ENCODE assay signal across 1 cellular context in the genomic region with DNA sequence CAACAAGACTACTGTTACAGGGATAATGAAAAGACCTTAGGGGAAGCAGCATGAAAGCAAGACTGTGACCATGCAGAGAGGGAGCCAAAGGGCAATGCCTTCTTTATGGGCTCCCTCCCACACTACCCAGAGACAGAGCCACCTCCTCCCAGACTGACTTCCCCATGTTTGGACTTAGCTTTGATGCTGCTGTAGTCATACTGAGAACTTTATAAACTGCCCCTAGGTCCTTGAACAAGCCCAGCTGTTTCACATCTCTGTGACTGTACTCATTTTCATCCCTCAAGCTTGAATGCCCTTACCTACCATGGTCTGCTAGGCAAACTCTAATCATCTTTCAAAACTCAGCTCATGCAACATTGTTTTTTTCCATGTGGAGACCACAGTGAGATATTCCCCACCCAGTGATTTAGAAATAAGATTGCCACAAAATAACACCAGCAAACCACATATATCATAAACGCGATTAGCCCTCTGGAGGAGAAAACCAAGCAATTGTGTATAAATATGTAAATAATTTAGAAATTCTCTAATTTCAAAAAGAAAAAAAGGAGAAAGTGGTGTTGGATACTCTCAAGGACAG.
A peak's percentile ranks its signal among the peaks of the same experiment; 100 is the strongest.
TF ChIP-seq lines count a peak whose summit lies in the region.

No MANE protein-coding gene starts in this region.

TF ChIP-seq in GM12878, 131 proteins besides CTCF, POLR2A, EP300 and RAD21 (continued from another document and continues in another):
- TF ChIP-seq, protein P1, sequence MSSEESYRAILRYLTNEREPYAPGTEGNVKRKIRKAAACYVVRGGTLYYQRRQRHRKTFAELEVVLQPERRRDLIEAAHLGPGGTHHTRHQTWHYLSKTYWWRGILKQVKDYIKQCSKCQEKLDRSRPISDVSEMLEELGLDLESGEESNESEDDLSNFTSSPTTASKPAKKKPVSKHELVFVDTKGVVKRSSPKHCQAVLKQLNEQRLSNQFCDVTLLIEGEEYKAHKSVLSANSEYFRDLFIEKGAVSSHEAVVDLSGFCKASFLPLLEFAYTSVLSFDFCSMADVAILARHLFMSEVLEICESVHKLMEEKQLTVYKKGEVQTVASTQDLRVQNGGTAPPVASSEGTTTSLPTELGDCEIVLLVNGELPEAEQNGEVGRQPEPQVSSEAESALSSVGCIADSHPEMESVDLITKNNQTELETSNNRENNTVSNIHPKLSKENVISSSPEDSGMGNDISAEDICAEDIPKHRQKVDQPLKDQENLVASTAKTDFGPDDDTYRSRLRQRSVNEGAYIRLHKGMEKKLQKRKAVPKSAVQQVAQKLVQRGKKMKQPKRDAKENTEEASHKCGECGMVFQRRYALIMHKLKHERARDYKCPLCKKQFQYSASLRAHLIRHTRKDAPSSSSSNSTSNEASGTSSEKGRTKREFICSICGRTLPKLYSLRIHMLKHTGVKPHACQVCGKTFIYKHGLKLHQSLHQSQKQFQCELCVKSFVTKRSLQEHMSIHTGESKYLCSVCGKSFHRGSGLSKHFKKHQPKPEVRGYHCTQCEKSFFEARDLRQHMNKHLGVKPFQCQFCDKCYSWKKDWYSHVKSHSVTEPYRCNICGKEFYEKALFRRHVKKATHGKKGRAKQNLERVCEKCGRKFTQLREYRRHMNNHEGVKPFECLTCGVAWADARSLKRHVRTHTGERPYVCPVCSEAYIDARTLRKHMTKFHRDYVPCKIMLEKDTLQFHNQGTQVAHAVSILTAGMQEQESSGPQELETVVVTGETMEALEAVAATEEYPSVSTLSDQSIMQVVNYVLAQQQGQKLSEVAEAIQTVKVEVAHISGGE (CRISPR knock-in tag; IDR thresholded peaks at IDR 0.05): no peak
- TF ChIP-seq IRF4 (IDR thresholded peaks at IDR 0.05; ENCODE audit: low read depth, low read length) (peak; percentile 82), NFYA (IDR thresholded peaks at IDR 0.05; ENCODE audit: borderline replicate concordance, low read depth, low read length) (no peak), SRF (IDR thresholded peaks at IDR 0.05; ENCODE audit: low read depth in 2 of 2, low read length in 2 of 2) (peak in 1 of 2 experiments; percentile 35; a peak in 1 of 4 replicates), FOXM1 (IDR thresholded peaks at IDR 0.05; ENCODE audit: low read depth, low read length) (no peak), NR2F1 (conservative IDR thresholded peaks at IDR 0.05) (no peak), ZSCAN29 (IDR thresholded peaks at IDR 0.05) (no peak), RB1 (IDR thresholded peaks at IDR 0.05; ENCODE audit: borderline replicate concordance) (no peak), FOS (IDR thresholded peaks at IDR 0.05; ENCODE audit: borderline replicate concordance, extremely low read depth, insufficient read length) (no peak), LARP7 (IDR thresholded peaks at IDR 0.05) (no peak), DPF2 (IDR thresholded peaks at IDR 0.05) (no peak), MXI1 (IDR thresholded peaks at IDR 0.05; ENCODE audit: low read depth, low read length) (no peak), CREM (IDR thresholded peaks at IDR 0.05; ENCODE audit: low read depth) (no peak), TBL1XR1 (IDR thresholded peaks at IDR 0.05; ENCODE audit: low read depth, low read length) (no peak), HDGF (IDR thresholded peaks at IDR 0.05) (no peak), EGR1 (IDR thresholded peaks at IDR 0.05; ENCODE audit: borderline replicate concordance in 1 of 2, low read depth in 2 of 2, low read length in 2 of 2) (no peak), KAT2A (conservative IDR thresholded peaks at IDR 0.05; ENCODE audit: control insufficient read depth, low read depth, low read length) (no peak), SIN3A (IDR thresholded peaks at IDR 0.05; ENCODE audit: low read depth, low read length) (no peak), RUNX3 (IDR thresholded peaks at IDR 0.05; ENCODE audit: low read length) (peak; percentile 30), CBFB (IDR thresholded peaks at IDR 0.05; ENCODE audit: low read depth) (no peak), EED (IDR thresholded peaks at IDR 0.05; ENCODE audit: low read depth) (no peak), ETV6 (conservative IDR thresholded peaks at IDR 0.05 in 1 of 2, IDR thresholded peaks at IDR 0.05 in 1 of 2; ENCODE audit: borderline replicate concordance in 1 of 2, low read depth in 1 of 2) (no peak), CHD2 (IDR thresholded peaks at IDR 0.05; ENCODE audit: borderline replicate concordance, low read depth, low read length) (no peak), TCF12 (IDR thresholded peaks at IDR 0.05; ENCODE audit: low read depth, low read length) (peak; percentile 88), ATF7 (IDR thresholded peaks at IDR 0.05; ENCODE audit: low read depth) (no peak), TCF7 (IDR thresholded peaks at IDR 0.05; ENCODE audit: borderline replicate concordance) (no peak), RELA (IDR thresholded peaks at IDR 0.05; ENCODE audit: borderline replicate concordance, partially characterized antibody) (no peak), PAX5 (IDR thresholded peaks at IDR 0.05; ENCODE audit: borderline replicate concordance, low read depth, low read length) (peak; percentile 62; the same call in 1 of the 2 replicates), IKZF1 (conservative IDR thresholded peaks at IDR 0.05) (peak; percentile 33; the same call in 1 of the 2 replicates), SMAD5 (IDR thresholded peaks at IDR 0.05; ENCODE audit: low read depth) (no peak), STAT1 (conservative IDR thresholded peaks at IDR 0.05) (no peak)
- TF ChIP-seq, protein P2, sequence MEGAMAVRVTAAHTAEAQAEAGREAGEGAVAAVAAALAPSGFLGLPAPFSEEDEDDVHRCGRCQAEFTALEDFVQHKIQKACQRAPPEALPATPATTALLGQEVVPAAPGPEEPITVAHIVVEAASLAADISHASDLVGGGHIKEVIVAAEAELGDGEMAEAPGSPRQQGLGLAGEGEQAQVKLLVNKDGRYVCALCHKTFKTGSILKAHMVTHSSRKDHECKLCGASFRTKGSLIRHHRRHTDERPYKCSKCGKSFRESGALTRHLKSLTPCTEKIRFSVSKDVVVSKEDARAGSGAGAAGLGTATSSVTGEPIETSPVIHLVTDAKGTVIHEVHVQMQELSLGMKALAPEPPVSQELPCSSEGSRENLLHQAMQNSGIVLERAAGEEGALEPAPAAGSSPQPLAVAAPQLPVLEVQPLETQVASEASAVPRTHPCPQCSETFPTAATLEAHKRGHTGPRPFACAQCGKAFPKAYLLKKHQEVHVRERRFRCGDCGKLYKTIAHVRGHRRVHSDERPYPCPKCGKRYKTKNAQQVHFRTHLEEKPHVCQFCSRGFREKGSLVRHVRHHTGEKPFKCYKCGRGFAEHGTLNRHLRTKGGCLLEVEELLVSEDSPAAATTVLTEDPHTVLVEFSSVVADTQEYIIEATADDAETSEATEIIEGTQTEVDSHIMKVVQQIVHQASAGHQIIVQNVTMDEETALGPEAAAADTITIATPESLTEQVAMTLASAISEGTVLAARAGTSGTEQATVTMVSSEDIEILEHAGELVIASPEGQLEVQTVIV (IDR thresholded peaks at IDR 0.05; ENCODE audit: borderline replicate concordance, partially characterized antibody): no peak
- TF ChIP-seq, protein P3, sequence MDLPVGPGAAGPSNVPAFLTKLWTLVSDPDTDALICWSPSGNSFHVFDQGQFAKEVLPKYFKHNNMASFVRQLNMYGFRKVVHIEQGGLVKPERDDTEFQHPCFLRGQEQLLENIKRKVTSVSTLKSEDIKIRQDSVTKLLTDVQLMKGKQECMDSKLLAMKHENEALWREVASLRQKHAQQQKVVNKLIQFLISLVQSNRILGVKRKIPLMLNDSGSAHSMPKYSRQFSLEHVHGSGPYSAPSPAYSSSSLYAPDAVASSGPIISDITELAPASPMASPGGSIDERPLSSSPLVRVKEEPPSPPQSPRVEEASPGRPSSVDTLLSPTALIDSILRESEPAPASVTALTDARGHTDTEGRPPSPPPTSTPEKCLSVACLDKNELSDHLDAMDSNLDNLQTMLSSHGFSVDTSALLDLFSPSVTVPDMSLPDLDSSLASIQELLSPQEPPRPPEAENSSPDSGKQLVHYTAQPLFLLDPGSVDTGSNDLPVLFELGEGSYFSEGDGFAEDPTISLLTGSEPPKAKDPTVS (IDR thresholded peaks at IDR 0.05; ENCODE audit: low read depth, low read length): no peak
- TF ChIP-seq, protein P4, sequence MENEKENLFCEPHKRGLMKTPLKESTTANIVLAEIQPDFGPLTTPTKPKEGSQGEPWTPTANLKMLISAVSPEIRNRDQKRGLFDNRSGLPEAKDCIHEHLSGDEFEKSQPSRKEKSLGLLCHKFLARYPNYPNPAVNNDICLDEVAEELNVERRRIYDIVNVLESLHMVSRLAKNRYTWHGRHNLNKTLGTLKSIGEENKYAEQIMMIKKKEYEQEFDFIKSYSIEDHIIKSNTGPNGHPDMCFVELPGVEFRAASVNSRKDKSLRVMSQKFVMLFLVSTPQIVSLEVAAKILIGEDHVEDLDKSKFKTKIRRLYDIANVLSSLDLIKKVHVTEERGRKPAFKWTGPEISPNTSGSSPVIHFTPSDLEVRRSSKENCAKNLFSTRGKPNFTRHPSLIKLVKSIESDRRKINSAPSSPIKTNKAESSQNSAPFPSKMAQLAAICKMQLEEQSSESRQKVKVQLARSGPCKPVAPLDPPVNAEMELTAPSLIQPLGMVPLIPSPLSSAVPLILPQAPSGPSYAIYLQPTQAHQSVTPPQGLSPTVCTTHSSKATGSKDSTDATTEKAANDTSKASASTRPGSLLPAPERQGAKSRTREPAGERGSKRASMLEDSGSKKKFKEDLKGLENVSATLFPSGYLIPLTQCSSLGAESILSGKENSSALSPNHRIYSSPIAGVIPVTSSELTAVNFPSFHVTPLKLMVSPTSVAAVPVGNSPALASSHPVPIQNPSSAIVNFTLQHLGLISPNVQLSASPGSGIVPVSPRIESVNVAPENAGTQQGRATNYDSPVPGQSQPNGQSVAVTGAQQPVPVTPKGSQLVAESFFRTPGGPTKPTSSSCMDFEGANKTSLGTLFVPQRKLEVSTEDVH (IDR thresholded peaks at IDR 0.05; ENCODE audit: low read depth, partially characterized antibody): no peak
- TF ChIP-seq, protein P5, sequence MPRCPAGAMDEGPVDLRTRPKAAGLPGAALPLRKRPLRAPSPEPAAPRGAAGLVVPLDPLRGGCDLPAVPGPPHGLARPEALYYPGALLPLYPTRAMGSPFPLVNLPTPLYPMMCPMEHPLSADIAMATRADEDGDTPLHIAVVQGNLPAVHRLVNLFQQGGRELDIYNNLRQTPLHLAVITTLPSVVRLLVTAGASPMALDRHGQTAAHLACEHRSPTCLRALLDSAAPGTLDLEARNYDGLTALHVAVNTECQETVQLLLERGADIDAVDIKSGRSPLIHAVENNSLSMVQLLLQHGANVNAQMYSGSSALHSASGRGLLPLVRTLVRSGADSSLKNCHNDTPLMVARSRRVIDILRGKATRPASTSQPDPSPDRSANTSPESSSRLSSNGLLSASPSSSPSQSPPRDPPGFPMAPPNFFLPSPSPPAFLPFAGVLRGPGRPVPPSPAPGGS (IDR thresholded peaks at IDR 0.05; ENCODE audit: borderline replicate concordance, insufficient read depth, low read depth, low read length, poor library complexity, severe bottlenecking): no peak
- TF ChIP-seq, protein P6, sequence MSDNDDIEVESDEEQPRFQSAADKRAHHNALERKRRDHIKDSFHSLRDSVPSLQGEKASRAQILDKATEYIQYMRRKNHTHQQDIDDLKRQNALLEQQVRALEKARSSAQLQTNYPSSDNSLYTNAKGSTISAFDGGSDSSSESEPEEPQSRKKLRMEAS (IDR thresholded peaks at IDR 0.05; ENCODE audit: low read depth, low read length): no peak
- TF ChIP-seq, protein P7, sequence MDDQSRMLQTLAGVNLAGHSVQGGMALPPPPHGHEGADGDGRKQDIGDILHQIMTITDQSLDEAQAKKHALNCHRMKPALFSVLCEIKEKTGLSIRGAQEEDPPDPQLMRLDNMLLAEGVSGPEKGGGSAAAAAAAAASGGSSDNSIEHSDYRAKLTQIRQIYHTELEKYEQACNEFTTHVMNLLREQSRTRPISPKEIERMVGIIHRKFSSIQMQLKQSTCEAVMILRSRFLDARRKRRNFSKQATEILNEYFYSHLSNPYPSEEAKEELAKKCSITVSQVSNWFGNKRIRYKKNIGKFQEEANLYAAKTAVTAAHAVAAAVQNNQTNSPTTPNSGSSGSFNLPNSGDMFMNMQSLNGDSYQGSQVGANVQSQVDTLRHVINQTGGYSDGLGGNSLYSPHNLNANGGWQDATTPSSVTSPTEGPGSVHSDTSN (IDR thresholded peaks at IDR 0.05; ENCODE audit: insufficient replicate concordance, low read depth, low read length): peak; percentile 54
- TF ChIP-seq, protein P8, sequence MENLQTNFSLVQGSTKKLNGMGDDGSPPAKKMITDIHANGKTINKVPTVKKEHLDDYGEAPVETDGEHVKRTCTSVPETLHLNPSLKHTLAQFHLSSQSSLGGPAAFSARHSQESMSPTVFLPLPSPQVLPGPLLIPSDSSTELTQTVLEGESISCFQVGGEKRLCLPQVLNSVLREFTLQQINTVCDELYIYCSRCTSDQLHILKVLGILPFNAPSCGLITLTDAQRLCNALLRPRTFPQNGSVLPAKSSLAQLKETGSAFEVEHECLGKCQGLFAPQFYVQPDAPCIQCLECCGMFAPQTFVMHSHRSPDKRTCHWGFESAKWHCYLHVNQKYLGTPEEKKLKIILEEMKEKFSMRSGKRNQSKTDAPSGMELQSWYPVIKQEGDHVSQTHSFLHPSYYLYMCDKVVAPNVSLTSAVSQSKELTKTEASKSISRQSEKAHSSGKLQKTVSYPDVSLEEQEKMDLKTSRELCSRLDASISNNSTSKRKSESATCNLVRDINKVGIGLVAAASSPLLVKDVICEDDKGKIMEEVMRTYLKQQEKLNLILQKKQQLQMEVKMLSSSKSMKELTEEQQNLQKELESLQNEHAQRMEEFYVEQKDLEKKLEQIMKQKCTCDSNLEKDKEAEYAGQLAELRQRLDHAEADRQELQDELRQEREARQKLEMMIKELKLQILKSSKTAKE (IDR thresholded peaks at IDR 0.05; ENCODE audit: low read depth, poor library complexity, severe bottlenecking): no peak
- TF ChIP-seq, protein P9, sequence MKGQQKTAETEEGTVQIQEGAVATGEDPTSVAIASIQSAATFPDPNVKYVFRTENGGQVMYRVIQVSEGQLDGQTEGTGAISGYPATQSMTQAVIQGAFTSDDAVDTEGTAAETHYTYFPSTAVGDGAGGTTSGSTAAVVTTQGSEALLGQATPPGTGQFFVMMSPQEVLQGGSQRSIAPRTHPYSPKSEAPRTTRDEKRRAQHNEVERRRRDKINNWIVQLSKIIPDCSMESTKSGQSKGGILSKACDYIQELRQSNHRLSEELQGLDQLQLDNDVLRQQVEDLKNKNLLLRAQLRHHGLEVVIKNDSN (IDR thresholded peaks at IDR 0.05; ENCODE audit: borderline replicate concordance, extremely low read length, insufficient read depth, low read depth, low read length): no peak
- TF ChIP-seq, protein P10, sequence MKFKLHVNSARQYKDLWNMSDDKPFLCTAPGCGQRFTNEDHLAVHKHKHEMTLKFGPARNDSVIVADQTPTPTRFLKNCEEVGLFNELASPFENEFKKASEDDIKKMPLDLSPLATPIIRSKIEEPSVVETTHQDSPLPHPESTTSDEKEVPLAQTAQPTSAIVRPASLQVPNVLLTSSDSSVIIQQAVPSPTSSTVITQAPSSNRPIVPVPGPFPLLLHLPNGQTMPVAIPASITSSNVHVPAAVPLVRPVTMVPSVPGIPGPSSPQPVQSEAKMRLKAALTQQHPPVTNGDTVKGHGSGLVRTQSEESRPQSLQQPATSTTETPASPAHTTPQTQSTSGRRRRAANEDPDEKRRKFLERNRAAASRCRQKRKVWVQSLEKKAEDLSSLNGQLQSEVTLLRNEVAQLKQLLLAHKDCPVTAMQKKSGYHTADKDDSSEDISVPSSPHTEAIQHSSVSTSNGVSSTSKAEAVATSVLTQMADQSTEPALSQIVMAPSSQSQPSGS (IDR thresholded peaks at IDR 0.05; ENCODE audit: low read length): no peak
- TF ChIP-seq, protein P11, sequence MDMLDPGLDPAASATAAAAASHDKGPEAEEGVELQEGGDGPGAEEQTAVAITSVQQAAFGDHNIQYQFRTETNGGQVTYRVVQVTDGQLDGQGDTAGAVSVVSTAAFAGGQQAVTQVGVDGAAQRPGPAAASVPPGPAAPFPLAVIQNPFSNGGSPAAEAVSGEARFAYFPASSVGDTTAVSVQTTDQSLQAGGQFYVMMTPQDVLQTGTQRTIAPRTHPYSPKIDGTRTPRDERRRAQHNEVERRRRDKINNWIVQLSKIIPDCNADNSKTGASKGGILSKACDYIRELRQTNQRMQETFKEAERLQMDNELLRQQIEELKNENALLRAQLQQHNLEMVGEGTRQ (IDR thresholded peaks at IDR 0.05; ENCODE audit: borderline replicate concordance, low read depth, low read length): no peak
